ENCODE assay signal across 2 cellular contexts in genomic region chr13:49454388-49455015, GRCh38.
TF ChIP-seq lines count a peak whose summit lies in the region.

No MANE protein-coding gene starts in this region.

TF ChIP-seq in SK-N-SH treated with all-trans-retinoic acid at 6 μM for 48 hours, 23 proteins besides CTCF, POLR2A, EP300 and RAD21 (continued from another document):
- no peak for TF ChIP-seq TSHZ2 (CRISPR knock-in tag; IDR thresholded peaks at IDR 0.05)
- TF ChIP-seq BACH2 (CRISPR knock-in tag; IDR thresholded peaks at IDR 0.05; ENCODE audit: borderline replicate concordance), result no peak
- TF ChIP-seq SNAI2 (CRISPR knock-in tag; IDR thresholded peaks at IDR 0.05), result no peak
- no peak for TF ChIP-seq ZFP3 (CRISPR knock-in tag; IDR thresholded peaks at IDR 0.05)
- TF ChIP-seq ARNTL (CRISPR knock-in tag; IDR thresholded peaks at IDR 0.05; ENCODE audit: borderline replicate concordance, low read depth), result no peak
- no peak for TF ChIP-seq RARB (CRISPR knock-in tag; IDR thresholded peaks at IDR 0.05)
- no peak for TF ChIP-seq TCF4 (CRISPR knock-in tag; IDR thresholded peaks at IDR 0.05; ENCODE audit: borderline replicate concordance)
- no peak for TF ChIP-seq TOX (CRISPR knock-in tag; IDR thresholded peaks at IDR 0.05; ENCODE audit: borderline replicate concordance)
- TF ChIP-seq ZNF70 (CRISPR knock-in tag; IDR thresholded peaks at IDR 0.05), result no peak
- TF ChIP-seq CSRNP3 (CRISPR knock-in tag; IDR thresholded peaks at IDR 0.05), result no peak
- TF ChIP-seq GLIS3 (CRISPR knock-in tag; IDR thresholded peaks at IDR 0.05), result no peak
- TF ChIP-seq ZC3H10 (CRISPR knock-in tag; IDR thresholded peaks at IDR 0.05), result no peak
- TF ChIP-seq CSDC2 (CRISPR knock-in tag; IDR thresholded peaks at IDR 0.05), result no peak

TF ChIP-seq in SK-N-SH, 30 proteins besides CTCF, POLR2A, EP300 and RAD21 (continued from another document):
- TF ChIP-seq IRF3 (IDR thresholded peaks at IDR 0.05; ENCODE audit: low read depth, low read length) (no peak), MAX (IDR thresholded peaks at IDR 0.05; ENCODE audit: low read depth) (no peak), PBX3 (IDR thresholded peaks at IDR 0.05) (no peak), RCOR1 (IDR thresholded peaks at IDR 0.05; ENCODE audit: low read length) (no peak), GATA2 (CRISPR knock-in tag; IDR thresholded peaks at IDR 0.05) (no peak), YY1 (IDR thresholded peaks at IDR 0.05; ENCODE audit: low read depth) (no peak), JUND (IDR thresholded peaks at IDR 0.05) (no peak), FOSL2 (IDR thresholded peaks at IDR 0.05; ENCODE audit: borderline replicate concordance, low read depth) (no peak)
